18 cellular contexts compared by ENCODE assay signal in genomic region chr15:83243634-83244033, GRCh38. TPM values are rescaled to one million over a fixed set of nuclear protein-coding genes. Genes with fewer than 3 reads are reported as not detected.
DNase-seq lines count a peak whose midpoint lies in the region; ATAC-seq lines count a peak whose summit lies in the region.
"Had no signal": no experiment of that assay in that cellular context is flagged by ENCODE, and none has a peak within 500 bp of the region (broad histone marks: within the 10 kb centered on the region; RNA-seq: fewer than 3 reads in every experiment).

No MANE protein-coding gene starts in this region.

- H3K36me3 Mint-ChIP-seq in stimulated activated naive B cell treated with anti-CD40 and anti-IgM and Interleukin-4, amounts not matched to agents 10 μg/mL and 1 μg/mL and 100 μg/mL, for 72 hours = no peaks in the 10 kb centered on the region
- H3K36me3 Mint-ChIP-seq: IgD-negative memory B cell had no signal

- in situ Hi-C loops in Caki2 (cut with HindIII; ENCODE audit: low pct_unique_long_range_greater_than_20kb, low sequenced_read_pairs) = no loop called here

- peaks cover 24 to 45% of the 10 kb centered on the region in 2 donors for H3K27me3 Mint-ChIP-seq in stimulated activated naive B cell treated with anti-CD40 and anti-IgM and Interleukin-4, amounts not matched to agents 10 μg/mL and 1 μg/mL and 100 μg/mL, for 72 hours

- H3K4me3 Mint-ChIP-seq in stimulated activated naive B cell treated with anti-CD40 and anti-IgM and Interleukin-4, amounts not matched to agents 10 μg/mL and 1 μg/mL and 100 μg/mL, for 72 hours = no peak overlapping the region
- H3K4me3 Mint-ChIP-seq: IgD-negative memory B cell had no signal

- no peak for ATAC-seq in stimulated activated naive B cell treated with anti-CD40 and anti-IgM and Interleukin-4, amounts not matched to agents 10 μg/mL and 1 μg/mL and 100 μg/mL, for 72 hours (replicated peaks)
- ATAC-seq: GM12878 had no signal

- no peak overlapping the region for H3K27ac Mint-ChIP-seq in stimulated activated naive B cell treated with anti-CD40 and anti-IgM and Interleukin-4, amounts not matched to agents 10 μg/mL and 1 μg/mL and 100 μg/mL, for 72 hours

- H3K4me1 Mint-ChIP-seq in stimulated activated naive B cell treated with anti-CD40 and anti-IgM and Interleukin-4, amounts not matched to agents 10 μg/mL and 1 μg/mL and 100 μg/mL, for 72 hours = no peaks in the 10 kb centered on the region

- DNase-seq in Caki2 (ENCODE audit: low read depth) (peak; percentile 84), RPMI7951 (ENCODE audit: low read depth) (peak; percentile 24), kidney glomerular epithelial cell (lab: John Stamatoyannopoulos, UW) (peak; percentile 42), renal cortical epithelial cell (ENCODE audit: low read depth) (peak; percentile 68), NCI-H524 treated with DMSO at 0.1 percent for 48 hours (lab: John Stamatoyannopoulos, UW) (no peak)
- DNase-seq in stimulated activated naive B cell treated with anti-CD40 and anti-IgM and Interleukin-4, amounts not matched to agents 10 μg/mL and 1 μg/mL and 100 μg/mL, for 72 hours = no peak
- DNase-seq in stimulated activated CD4-positive, alpha-beta T cell treated with anti-CD3 and anti-CD28 coated beads, Interleukin-15, amount 100 ng/mL, for 24 hours = no peak
- DNase-seq: DMS153, NCI-H1048, NCI-H1417 treated with DMSO at 0.1 percent for 48 hours, NCI-H1694 treated with DMSO at 0.1 percent for 48 hours, NCI-H2081, NCI-H2227 treated with DMSO at 0.1 percent for 48 hours, NCI-H69, SHP77 treated with DMSO at 0.1 percent for 48 hours had no signal

- peaks cover 11 to 16% of the 10 kb centered on the region in 2 donors for H3K9me3 Mint-ChIP-seq in stimulated activated naive B cell treated with anti-CD40 and anti-IgM and Interleukin-4, amounts not matched to agents 10 μg/mL and 1 μg/mL and 100 μg/mL, for 72 hours

RNA-seq across cellular contexts. Expression of gene HDGFL3, which starts 36.0 kb away (rescaled TPM):
- total RNA-seq in Caki2 (2014; rRNA removed; shearing (Covaris generic); ENCODE audit: low replicate concordance) = 23.9 and 68.1 TPM in 2 replicates
- total RNA-seq in RPMI7951 (2014; rRNA removed; shearing (Covaris generic)) = 29.3 and 33.3 TPM in 2 replicates
- 46.4 and 61.2 TPM in 2 replicates for total RNA-seq in renal cortical epithelial cell

RNA-seq across cellular contexts. Expression of gene BNC1, which starts 40.8 kb away (rescaled TPM):
- not detected in 2 replicates for total RNA-seq in Caki2 (2014; rRNA removed; shearing (Covaris generic); ENCODE audit: low replicate concordance)
- 6.6 and 8.8 TPM in 2 replicates for total RNA-seq in RPMI7951 (2014; rRNA removed; shearing (Covaris generic))
- 18.4 and 26.7 TPM in 2 replicates for total RNA-seq in renal cortical epithelial cell
- total RNA-seq: GM12878, NCI-H460 had no signal

Comparison
In these comparisons a context has a peak if more than half of its experiments do, and no peak if none do; other contexts are left out.
1. DNase-seq: peak in Caki2 (single experiment), RPMI7951 (single experiment), kidney glomerular epithelial cell (single experiment) and renal cortical epithelial cell (single experiment); none in NCI-H524 treated with DMSO at 0.1 percent for 48 hours (single experiment), stimulated activated naive B cell treated with anti-CD40 and anti-IgM and Interleukin-4, amounts not matched to agents 10 μg/mL and 1 μg/mL and 100 μg/mL, for 72 hours (single experiment) and stimulated activated CD4-positive, alpha-beta T cell treated with anti-CD3 and anti-CD28 coated beads, Interleukin-15, amount 100 ng/mL, for 24 hours (single experiment).